ENCODE assay signal across 11 cellular contexts in the genomic region with DNA sequence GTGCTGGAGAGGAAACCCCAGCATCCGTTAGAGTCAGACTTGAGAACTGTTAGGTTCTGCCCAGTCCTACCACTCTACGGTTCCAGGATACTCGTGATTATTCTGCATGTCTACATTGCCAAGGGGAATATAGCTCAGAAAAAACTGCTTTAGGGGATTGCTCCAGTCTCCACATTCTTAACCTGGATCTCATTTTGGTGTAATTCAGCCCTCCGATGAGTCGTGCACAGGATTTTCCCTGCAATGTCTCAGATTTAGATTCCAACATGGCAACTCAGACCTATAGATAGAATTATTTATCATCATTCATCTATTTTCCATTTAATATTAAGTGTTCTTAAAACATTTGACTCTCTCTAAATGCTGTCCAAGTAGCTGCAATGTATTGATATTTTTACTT.
"Had no signal": no experiment of that assay in that cellular context is flagged by ENCODE, and none has a peak within 500 bp of the region (broad histone marks: within the 10 kb centered on the region; RNA-seq: fewer than 3 reads in every experiment).

No MANE protein-coding gene starts in this region.

- H3K36me3 ChIP-seq: stomach, uterus had no signal

- ATAC-seq: activated naive CD4-positive, alpha-beta T cell treated with anti-CD3 and anti-CD28 coated beads, Interleukin-2, amount 50 U/mL, for 72 hours; esophagus mucosa had no signal

- H3K4me3 ChIP-seq: dorsolateral prefrontal cortex, stomach, uterus had no signal

- H3K27ac ChIP-seq: dorsolateral prefrontal cortex, stomach, uterus had no signal

- H3K4me1 ChIP-seq: stomach, uterus had no signal

- H3K27me3 ChIP-seq: dorsolateral prefrontal cortex, stomach, uterus had no signal

- DNase-seq: activated CD4-positive, alpha-beta T cell treated with anti-CD3 and anti-CD28 coated beads, Interleukin-2, amount 50 U/mL, for 1 hour; activated T-cell treated with anti-CD3 and anti-CD28 coated beads for 4 hours; amygdala; dorsolateral prefrontal cortex; hippocampal formation; kidney glomerular epithelial cell; stimulated activated CD4-positive, alpha-beta T cell treated with anti-CD3 and anti-CD28 coated beads, Interleukin-4, amount 100 ng/mL, for 24 hours; stomach; uterus had no signal

- H3K9me3 ChIP-seq: stomach, uterus had no signal
